In the genomic region with DNA sequence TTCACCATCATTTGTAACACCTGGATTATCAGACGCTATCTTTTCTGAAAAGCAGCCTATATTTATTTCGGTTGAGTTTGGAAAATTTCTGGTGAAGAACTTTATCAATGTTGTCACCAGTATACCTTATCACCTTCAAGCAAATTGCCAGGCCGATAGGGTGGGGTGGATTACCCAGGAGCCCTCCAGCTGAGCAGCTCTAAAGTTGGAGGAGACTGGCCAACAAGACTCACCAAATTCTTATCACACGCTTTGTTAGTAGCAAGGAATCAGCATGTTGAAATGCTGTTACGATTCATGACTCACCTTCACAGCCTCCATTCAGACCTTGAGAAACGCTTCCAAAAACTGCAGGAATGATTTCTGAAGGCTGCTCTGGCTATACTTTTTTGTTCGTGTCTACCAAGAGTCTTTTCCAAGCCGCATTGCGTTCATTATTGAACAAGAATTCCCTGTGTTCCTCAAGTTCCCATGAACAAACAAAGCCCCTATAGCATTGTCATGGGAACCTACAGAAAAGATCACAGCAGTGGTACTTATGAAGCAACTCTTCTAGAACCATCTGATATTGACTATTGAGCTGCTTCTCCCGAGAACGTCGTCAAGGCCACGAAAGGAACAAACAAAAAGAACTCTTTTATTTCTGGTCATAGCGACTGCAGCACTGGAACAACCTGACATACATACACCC, we compare ENCODE assay signal across 14 cellular contexts.
"Had no signal": no experiment of that assay in that cellular context is flagged by ENCODE, and none has a peak within 500 bp of the region (broad histone marks: within the 10 kb centered on the region; RNA-seq: fewer than 3 reads in every experiment).

No MANE protein-coding gene starts in this region.

- H3K27ac ChIP-seq: cardiac muscle cell, parathyroid adenoma, testis, upper lobe of right lung had no signal

- H3K9me3 Mint-ChIP-seq: activated naive CD4-positive, alpha-beta T cell treated with anti-CD3 and anti-CD28 coated beads, Interleukin-2, amount 50 U/mL, for 24 hours; stimulated activated naive CD8-positive, alpha-beta T cell treated with anti-CD3 and anti-CD28 coated beads, Interleukin-15, amount 100 ng/mL, for 72 hours; T-helper 2 cell treated with Interferon-gamma antibody and Interleukin-4, amounts not matched to agents 5 μg/mL and 100 μg/mL, for 36 hours had no signal

- H3K36me3 Mint-ChIP-seq: activated naive CD4-positive, alpha-beta T cell treated with anti-CD3 and anti-CD28 coated beads, Interleukin-2, amount 50 U/mL, for 24 hours had no signal

- H3K9me3 ChIP-seq: testis, upper lobe of right lung had no signal

- H3K4me3 Mint-ChIP-seq: activated naive CD4-positive, alpha-beta T cell treated with anti-CD3 and anti-CD28 coated beads, Interleukin-2, amount 50 U/mL, for 24 hours; stimulated activated naive CD8-positive, alpha-beta T cell treated with anti-CD3 and anti-CD28 coated beads, Interleukin-15, amount 100 ng/mL, for 72 hours; T-helper 2 cell treated with Interferon-gamma antibody and Interleukin-4, amounts not matched to agents 5 μg/mL and 100 μg/mL, for 36 hours had no signal

- H3K27ac Mint-ChIP-seq: activated naive CD4-positive, alpha-beta T cell treated with anti-CD3 and anti-CD28 coated beads, Interleukin-2, amount 50 U/mL, for 24 hours; T-helper 2 cell treated with Interferon-gamma antibody and Interleukin-4, amounts not matched to agents 5 μg/mL and 100 μg/mL, for 36 hours had no signal

- H3K36me3 ChIP-seq: cardiac muscle cell, upper lobe of right lung had no signal

- DNase-seq: activated CD4-positive, alpha-beta T cell treated with anti-CD3 and anti-CD28 coated beads, Interleukin-2, amount 50 U/mL, for 1 hour; activated T-cell treated with anti-CD3 and anti-CD28 coated beads, Interleukin-2, amount 50 U/mL, for 1 hour; amniotic stem cell; effector CD4-positive, alpha-beta T cell; left ventricle myocardium superior; stimulated activated CD4-positive, alpha-beta T cell treated with anti-CD3 and anti-CD28 coated beads, Interleukin-15, amount 100 ng/mL, for 24 hours; stimulated activated CD4-positive, alpha-beta T cell treated with anti-CD3 and anti-CD28 coated beads, Interleukin-4, amount 100 ng/mL, for 24 hours; stimulated activated naive CD8-positive, alpha-beta T cell treated with anti-CD3 and anti-CD28 coated beads, Interleukin-15, amount 100 ng/mL, for 72 hours; testis; upper lobe of right lung had no signal

- H3K4me1 ChIP-seq: parathyroid adenoma, testis, upper lobe of right lung had no signal

- ATAC-seq: left ventricle myocardium superior; stimulated activated naive CD8-positive, alpha-beta T cell treated with anti-CD3 and anti-CD28 coated beads, Interleukin-15, amount 100 ng/mL, for 72 hours; upper lobe of right lung had no signal

- H3K27me3 Mint-ChIP-seq: activated naive CD4-positive, alpha-beta T cell treated with anti-CD3 and anti-CD28 coated beads, Interleukin-2, amount 50 U/mL, for 24 hours had no signal

- H3K4me3 ChIP-seq: cardiac muscle cell, testis, upper lobe of right lung had no signal

- H3K27me3 ChIP-seq: testis, upper lobe of right lung had no signal
